24 cellular contexts compared by ENCODE assay signal in genomic region chr7:2540641-2541051, GRCh38. TPM values are rescaled to one million over a fixed set of nuclear protein-coding genes. Genes with fewer than 3 reads are reported as not detected.
DNase-seq lines count a peak whose midpoint lies in the region; ATAC-seq and TF ChIP-seq lines count a peak whose summit lies in the region.
"Had no signal": no experiment of that assay in that cellular context is flagged by ENCODE, and none has a peak within 500 bp of the region (broad histone marks: within the 10 kb centered on the region; RNA-seq: fewer than 3 reads in every experiment).

No MANE protein-coding gene starts in this region.

- H3K27ac Mint-ChIP-seq in activated CD8-positive, alpha-beta T cell treated with anti-CD3 and anti-CD28 coated beads for 36 hours: no peak overlapping the region
- H3K27ac Mint-ChIP-seq in activated CD8-positive, alpha-beta T cell treated with anti-CD3 and anti-CD28 coated beads, Interleukin-2, amount 10 ng/mL, durations not matched to agents 7 days and 5 days: no peak overlapping the region
- peak overlapping the region; percentile 31 for H3K27ac Mint-ChIP-seq in stimulated activated naive B cell treated with anti-CD40 and anti-IgM and Interleukin-4, amounts not matched to agents 10 μg/mL and 1 μg/mL and 100 μg/mL, for 72 hours
- H3K27ac Mint-ChIP-seq: activated CD4-positive, alpha-beta T cell treated with anti-CD3 and anti-CD28 coated beads, Interleukin-2, amount 10 ng/mL, durations not matched to agents 24 days and 14 days; HFFc6; nephron had no signal

- no peaks in the 10 kb centered on the region for H3K4me1 ChIP-seq in HEK293 (ENCODE audit: control insufficient read depth, insufficient read depth, low read length)
- H3K4me1 ChIP-seq in foreskin keratinocyte: no peaks in the 10 kb centered on the region

- intact Hi-C loops in activated CD8-positive, alpha-beta T cell treated with anti-CD3 and anti-CD28 coated beads for 36 hours (cut with micrococcal nuclease): no loop called here

- H3K36me3 ChIP-seq in HEK293 (ENCODE audit: control insufficient read depth in 2 of 2, insufficient read depth in 1 of 2, low read length in 2 of 2): peaks cover 6 to 64% of the 10 kb centered on the region in 2 experiments; a peak in 2 of 3 replicates

- CTCF ChIA-PET in activated CD8-positive, alpha-beta T cell treated with anti-CD3 and anti-CD28 coated beads for 36 hours (lab: Charles Lee): interaction anchor here (0.6 to 1.1 kb wide), 2 partner anchors 18 to 72 kb away, joined by 3 to 4 read pairs; no protein-coding TSS in a partner anchor
- CTCF ChIA-PET in activated CD8-positive, alpha-beta T cell treated with anti-CD3 and anti-CD28 coated beads, Interleukin-2, amount 10 ng/mL, durations not matched to agents 7 days and 5 days (lab: Charles Lee): interaction anchor here (0.7 kb wide), 2 partner anchors 13 to 72 kb away, joined by 3 to 4 read pairs; no protein-coding TSS in a partner anchor
- CTCF ChIA-PET in HEK293 (lab: Yijun Ruan, JAX): no interaction called here

- POLR2A ChIA-PET in activated CD8-positive, alpha-beta T cell treated with anti-CD3 and anti-CD28 coated beads for 36 hours (lab: Charles Lee): interaction anchor here (0.8 to 2.5 kb wide), 7 partner anchors 10 to 71 kb away, joined by 3 to 8 read pairs (median 4); no protein-coding TSS in a partner anchor
- POLR2A ChIA-PET in activated CD8-positive, alpha-beta T cell treated with anti-CD3 and anti-CD28 coated beads, Interleukin-2, amount 10 ng/mL, durations not matched to agents 7 days and 5 days (lab: Charles Lee): interaction anchor here (0.6 to 1.5 kb wide), 2 partner anchors 66 to 169 kb away, joined by 4 read pairs; no protein-coding TSS in a partner anchor
- POLR2A ChIA-PET in HEK293 (lab: Yijun Ruan, JAX): no interaction called here

- no peak for TF ChIP-seq CTCF in activated CD8-positive, alpha-beta T cell treated with anti-CD3 and anti-CD28 coated beads for 36 hours (IDR thresholded peaks at IDR 0.05)
- TF ChIP-seq CTCF in HEK293 (tag by site-specific recombination; IDR thresholded peaks at IDR 0.05) (no peak), foreskin keratinocyte (conservative IDR thresholded peaks at IDR 0.05) (no peak)

- H3K9me3 ChIP-seq in HEK293 (ENCODE audit: control insufficient read depth, insufficient read depth, low read depth, low read length): no peaks in the 10 kb centered on the region

- no peak for DNase-seq in activated CD8-positive, alpha-beta T cell treated with anti-CD3 and anti-CD28 coated beads for 36 hours
- no peak for DNase-seq in activated CD8-positive, alpha-beta T cell treated with anti-CD3 and anti-CD28 coated beads, Interleukin-2, amount 10 ng/mL, durations not matched to agents 7 days and 5 days
- DNase-seq in islet precursor cell (peak; percentile 51), foreskin keratinocyte (no peak), NCI-H226 (no peak)
- DNase-seq in stimulated activated naive B cell treated with anti-CD40 and anti-IgM and Interleukin-4, amounts not matched to agents 10 μg/mL and 1 μg/mL and 100 μg/mL, for 72 hours: no peak
- DNase-seq: activated CD4-positive, alpha-beta T cell treated with anti-CD3 and anti-CD28 coated beads, Interleukin-2, amount 10 ng/mL, durations not matched to agents 24 days and 14 days; activated CD8-positive, alpha-beta memory T cell treated with anti-CD3 and anti-CD28 coated beads, Interleukin-2, amount 50 U/mL, for 4 hours; anterior cingulate cortex; central memory CD4-positive, alpha-beta T cell; erythroblast; foreskin melanocyte; HFFc6; hippocampal formation; mesenchymal stem cell; NCI-H1092 treated with DMSO at 0.1 percent for 48 hours; NCI-H2029 treated with DMSO at 0.1 percent for 48 hours; NCI-H526 treated with DMSO at 0.1 percent for 48 hours; stimulated activated CD4-positive, alpha-beta T cell treated with anti-CD3 and anti-CD28 coated beads, Interleukin-1b, Interleukin-23, amount 100 ng/mL, for 48 hours; stimulated activated naive CD4-positive, alpha-beta T cell treated with Interleukin-2 at 50 U/mL for 16 hours; trophoblast cell had no signal

- H3K4me3 Mint-ChIP-seq in activated CD8-positive, alpha-beta T cell treated with anti-CD3 and anti-CD28 coated beads for 36 hours: no peak overlapping the region
- H3K4me3 Mint-ChIP-seq in activated CD8-positive, alpha-beta T cell treated with anti-CD3 and anti-CD28 coated beads, Interleukin-2, amount 10 ng/mL, durations not matched to agents 7 days and 5 days: no peak overlapping the region
- H3K4me3 Mint-ChIP-seq in stimulated activated naive B cell treated with anti-CD40 and anti-IgM and Interleukin-4, amounts not matched to agents 10 μg/mL and 1 μg/mL and 100 μg/mL, for 72 hours: no peak overlapping the region
- H3K4me3 Mint-ChIP-seq: activated CD4-positive, alpha-beta T cell treated with anti-CD3 and anti-CD28 coated beads, Interleukin-2, amount 10 ng/mL, durations not matched to agents 24 days and 14 days; HFFc6; nephron had no signal

- H3K27ac ChIP-seq in HEK293 (ENCODE audit: extremely low read depth, low read depth, low read length) (no peak overlapping the region), foreskin keratinocyte (no peak overlapping the region)

- peak; percentile 29 for ATAC-seq in activated CD8-positive, alpha-beta T cell treated with anti-CD3 and anti-CD28 coated beads for 36 hours
- no peak for ATAC-seq in activated CD8-positive, alpha-beta T cell treated with anti-CD3 and anti-CD28 coated beads, Interleukin-2, amount 10 ng/mL, durations not matched to agents 7 days and 5 days
- ATAC-seq in stimulated activated naive B cell treated with anti-CD40 and anti-IgM and Interleukin-4, amounts not matched to agents 10 μg/mL and 1 μg/mL and 100 μg/mL, for 72 hours (replicated peaks): no peak
- ATAC-seq in foreskin keratinocyte: no peak
- ATAC-seq in GM19455 (IDR thresholded peaks at IDR 0.05; ENCODE audit: unreplicated experiment): no peak

- no peaks in the 10 kb centered on the region for H3K4me1 Mint-ChIP-seq in activated CD8-positive, alpha-beta T cell treated with anti-CD3 and anti-CD28 coated beads for 36 hours (ENCODE audit: low read depth)
- no peaks in the 10 kb centered on the region for H3K4me1 Mint-ChIP-seq in activated CD8-positive, alpha-beta T cell treated with anti-CD3 and anti-CD28 coated beads, Interleukin-2, amount 10 ng/mL, durations not matched to agents 7 days and 5 days (ENCODE audit: low read depth)
- peaks cover 4 to 13% of the 10 kb centered on the region in 2 donors for H3K4me1 Mint-ChIP-seq in stimulated activated naive B cell treated with anti-CD40 and anti-IgM and Interleukin-4, amounts not matched to agents 10 μg/mL and 1 μg/mL and 100 μg/mL, for 72 hours
- H3K4me1 Mint-ChIP-seq: activated CD4-positive, alpha-beta T cell treated with anti-CD3 and anti-CD28 coated beads, Interleukin-2, amount 10 ng/mL, durations not matched to agents 24 days and 14 days; nephron had no signal

- H3K4me3 ChIP-seq in HEK293 (ENCODE audit: low read depth, low read length): no peak overlapping the region

- H3K27me3 ChIP-seq in foreskin keratinocyte: no peaks in the 10 kb centered on the region

- H3K27me3 Mint-ChIP-seq in activated CD8-positive, alpha-beta T cell treated with anti-CD3 and anti-CD28 coated beads for 36 hours: no peaks in the 10 kb centered on the region
- H3K27me3 Mint-ChIP-seq in activated CD8-positive, alpha-beta T cell treated with anti-CD3 and anti-CD28 coated beads, Interleukin-2, amount 10 ng/mL, durations not matched to agents 7 days and 5 days (ENCODE audit: low read depth): no peaks in the 10 kb centered on the region
- H3K27me3 Mint-ChIP-seq in stimulated activated naive B cell treated with anti-CD40 and anti-IgM and Interleukin-4, amounts not matched to agents 10 μg/mL and 1 μg/mL and 100 μg/mL, for 72 hours: no peaks in the 10 kb centered on the region
- H3K27me3 Mint-ChIP-seq: activated CD4-positive, alpha-beta T cell treated with anti-CD3 and anti-CD28 coated beads, Interleukin-2, amount 10 ng/mL, durations not matched to agents 24 days and 14 days had no signal

- no peaks in the 10 kb centered on the region for H3K9me3 Mint-ChIP-seq in activated CD8-positive, alpha-beta T cell treated with anti-CD3 and anti-CD28 coated beads for 36 hours
- H3K9me3 Mint-ChIP-seq in activated CD8-positive, alpha-beta T cell treated with anti-CD3 and anti-CD28 coated beads, Interleukin-2, amount 10 ng/mL, durations not matched to agents 7 days and 5 days (ENCODE audit: insufficient read depth): no peaks in the 10 kb centered on the region
- no peaks in the 10 kb centered on the region for H3K9me3 Mint-ChIP-seq in stimulated activated naive B cell treated with anti-CD40 and anti-IgM and Interleukin-4, amounts not matched to agents 10 μg/mL and 1 μg/mL and 100 μg/mL, for 72 hours
- H3K9me3 Mint-ChIP-seq: activated CD4-positive, alpha-beta T cell treated with anti-CD3 and anti-CD28 coated beads, Interleukin-2, amount 10 ng/mL, durations not matched to agents 24 days and 14 days; HFFc6; nephron had no signal

- peaks cover 6% of the 10 kb centered on the region for H3K36me3 Mint-ChIP-seq in activated CD8-positive, alpha-beta T cell treated with anti-CD3 and anti-CD28 coated beads for 36 hours (ENCODE audit: low read depth)
- peaks cover 17% of the 10 kb centered on the region for H3K36me3 Mint-ChIP-seq in activated CD8-positive, alpha-beta T cell treated with anti-CD3 and anti-CD28 coated beads, Interleukin-2, amount 10 ng/mL, durations not matched to agents 7 days and 5 days (ENCODE audit: low read depth)
- H3K36me3 Mint-ChIP-seq in stimulated activated naive B cell treated with anti-CD40 and anti-IgM and Interleukin-4, amounts not matched to agents 10 μg/mL and 1 μg/mL and 100 μg/mL, for 72 hours: peaks cover 23 to 27% of the 10 kb centered on the region in 2 donors

RNA-seq across cellular contexts. Expression of gene BRAT1, which starts 14.7 kb away (rescaled TPM):
- total RNA-seq in activated CD8-positive, alpha-beta T cell treated with anti-CD3 and anti-CD28 coated beads for 36 hours: 10 to 100 TPM; 30.9 to 32.6 TPM
- 10 to 100 TPM; 39.4 to 40.7 TPM for total RNA-seq in activated CD8-positive, alpha-beta T cell treated with anti-CD3 and anti-CD28 coated beads, Interleukin-2, amount 10 ng/mL, durations not matched to agents 7 days and 5 days
- total RNA-seq in foreskin keratinocyte: 23.7 and 26.6 TPM in 2 replicates
- polyA plus RNA-seq in foreskin keratinocyte: 26.6 and 27.2 TPM in 2 replicates

RNA-seq across cellular contexts. Expression of gene IQCE, which starts 18.1 kb away (rescaled TPM):
- 1 to 10 TPM; 4.0 to 4.3 TPM for total RNA-seq in activated CD8-positive, alpha-beta T cell treated with anti-CD3 and anti-CD28 coated beads for 36 hours
- total RNA-seq in activated CD8-positive, alpha-beta T cell treated with anti-CD3 and anti-CD28 coated beads, Interleukin-2, amount 10 ng/mL, durations not matched to agents 7 days and 5 days: 10 to 100 TPM; 11.6 to 12.4 TPM
- total RNA-seq in foreskin keratinocyte: 12.2 and 13.2 TPM in 2 replicates
- 6.6 and 6.9 TPM in 2 replicates for polyA plus RNA-seq in foreskin keratinocyte

RNA-seq across cellular contexts. Expression of gene LFNG, which starts 21.1 kb away (rescaled TPM):
- 10 to 100 TPM; 50.6 TPM for total RNA-seq in activated CD8-positive, alpha-beta T cell treated with anti-CD3 and anti-CD28 coated beads for 36 hours
- 100 to 1,000 TPM; 134 to 136 TPM for total RNA-seq in activated CD8-positive, alpha-beta T cell treated with anti-CD3 and anti-CD28 coated beads, Interleukin-2, amount 10 ng/mL, durations not matched to agents 7 days and 5 days
- 17.7 and 21.5 TPM in 2 replicates for total RNA-seq in foreskin keratinocyte
- 15.9 and 17.6 TPM in 2 replicates for polyA plus RNA-seq in foreskin keratinocyte
